In genomic region chr1:183471748-183472487, GRCh38 we compare ENCODE assay signal across 8 cellular contexts. TPM values are rescaled to one million over a fixed set of nuclear protein-coding genes. Genes with fewer than 3 reads are reported as not detected.
DNase-seq lines count a peak whose midpoint lies in the region; ATAC-seq and TF ChIP-seq lines count a peak whose summit lies in the region.

No MANE protein-coding gene starts in this region.

- H3K4me3 ChIP-seq in SK-N-MC (peak overlapping the region; percentile 96), suprapubic skin (peak overlapping the region; percentile 78)

- H3K36me3 ChIP-seq in SK-N-MC (ENCODE audit: insufficient read depth, low read length) (no peaks in the 10 kb centered on the region; the same call in 1 of the 2 replicates), suprapubic skin (no peaks in the 10 kb centered on the region)

- H3K27ac Mint-ChIP-seq in activated naive CD4-positive, alpha-beta T cell treated with anti-CD3 and anti-CD28 coated beads, Interleukin-2, amount 50 U/mL, for 24 hours = peak overlapping the region; percentile 97

- H3K9me3 ChIP-seq in SK-N-MC (ENCODE audit: low read depth, low read length) (no peaks in the 10 kb centered on the region), suprapubic skin (no peaks in the 10 kb centered on the region)

- peaks cover 17% of the 10 kb centered on the region for H3K4me1 Mint-ChIP-seq in activated naive CD4-positive, alpha-beta T cell treated with anti-CD3 and anti-CD28 coated beads, Interleukin-2, amount 50 U/mL, for 24 hours

- H3K4me1 ChIP-seq in suprapubic skin = peaks cover 38% of the 10 kb centered on the region

- no peaks in the 10 kb centered on the region for H3K27me3 ChIP-seq in suprapubic skin

- H3K27ac ChIP-seq in SK-N-MC (peak overlapping the region; percentile 100), suprapubic skin (peak overlapping the region; percentile 98)

- ATAC-seq in HG02571 (IDR thresholded peaks at IDR 0.05; ENCODE audit: unreplicated experiment) = peak; percentile 46

- peak overlapping the region; percentile 88 for H3K4me3 Mint-ChIP-seq in activated naive CD4-positive, alpha-beta T cell treated with anti-CD3 and anti-CD28 coated beads, Interleukin-2, amount 50 U/mL, for 24 hours

- H3K9me3 Mint-ChIP-seq in activated naive CD4-positive, alpha-beta T cell treated with anti-CD3 and anti-CD28 coated beads, Interleukin-2, amount 50 U/mL, for 24 hours = no peaks in the 10 kb centered on the region

- TF ChIP-seq EP300 in suprapubic skin (IDR thresholded peaks at IDR 0.05) = no peak

- H3K9ac ChIP-seq in SK-N-MC (ENCODE audit: insufficient read length) = peak overlapping the region; percentile 99

- 1% methylated on average over 37 of the region's 42 CpGs for whole genome bisulfite sequencing in suprapubic skin

- peak; percentile 88 for DNase-seq in GM04503 (ENCODE audit: low read depth)
- DNase-seq in NCI-H1048 (lab: John Stamatoyannopoulos, UW) = peak; percentile 94
- peak; percentile 95 for DNase-seq in SK-N-MC (ENCODE audit: low read depth, low spot score)
- DNase-seq in globus pallidus (ENCODE audit: low spot score) = peak; percentile 97
- DNase-seq in nucleus accumbens (lab: John Stamatoyannopoulos, UW) = peak; percentile 88 to 100 (median 98)
- DNase-seq in suprapubic skin (ENCODE audit: low spot score in 2 of 2) = peak; percentile 98

- H3K36me3 Mint-ChIP-seq in activated naive CD4-positive, alpha-beta T cell treated with anti-CD3 and anti-CD28 coated beads, Interleukin-2, amount 50 U/mL, for 24 hours = no peaks in the 10 kb centered on the region

- TF ChIP-seq POLR2A in suprapubic skin (IDR thresholded peaks at IDR 0.05) = no peak

- no peaks in the 10 kb centered on the region for H3K27me3 Mint-ChIP-seq in activated naive CD4-positive, alpha-beta T cell treated with anti-CD3 and anti-CD28 coated beads, Interleukin-2, amount 50 U/mL, for 24 hours

- no peak for TF ChIP-seq CTCF in suprapubic skin (IDR thresholded peaks at IDR 0.05)

RNA-seq across cellular contexts. Expression of gene SMG7, which starts 0.4 kb away (rescaled TPM):
- 10 to 100 TPM; 34.4 to 65.3 (median 41.8) TPM for total RNA-seq in suprapubic skin

RNA-seq across cellular contexts. Expression of gene NMNAT2, which starts 53.7 kb away (rescaled TPM):
- under 1 TPM; 0.48 to 0.81 (median 0.68) TPM for total RNA-seq in suprapubic skin

Comparison
In these comparisons a context has a peak if more than half of its experiments do, and no peak if none do; other contexts are left out.
1. Peak in every context shown above with its lines: DNase-seq, ATAC-seq, H3K4me3 ChIP-seq and H3K27ac ChIP-seq.